22 cellular contexts compared by ENCODE assay signal in the genomic region with DNA sequence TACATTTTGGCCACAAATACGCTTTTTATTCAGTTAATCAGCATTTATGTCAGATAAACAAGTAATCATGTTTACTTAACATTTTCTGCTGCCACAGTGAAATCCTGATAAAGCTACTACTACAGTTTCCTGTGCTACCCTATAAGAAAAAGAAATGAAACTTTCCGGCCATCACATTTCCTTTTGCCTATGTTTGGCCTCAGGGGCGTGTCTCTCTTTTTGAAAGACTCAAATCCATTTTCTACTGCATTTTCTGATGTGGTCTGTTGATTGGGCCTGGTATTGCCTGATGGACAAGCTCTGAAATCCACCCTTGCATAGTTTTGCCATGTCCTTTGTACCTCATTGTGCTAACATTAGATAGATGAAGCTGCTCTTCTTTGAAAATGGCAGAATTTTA.
A peak's percentile ranks its signal among the peaks of the same experiment; 100 is the strongest.
DNase-seq lines count a peak whose midpoint lies in the region; ATAC-seq, FAIRE-seq and TF ChIP-seq lines count a peak whose summit lies in the region.
"Had no signal": no experiment of that assay in that cellular context is flagged by ENCODE, and none has a peak within 500 bp of the region (broad histone marks: within the 10 kb centered on the region; RNA-seq: fewer than 3 reads in every experiment).

No MANE protein-coding gene starts in this region.

- no peak overlapping the region for H2BK15ac ChIP-seq in H9 (ENCODE audit: low read depth, low read length)

- H2AK5ac ChIP-seq in H9 (ENCODE audit: insufficient read length, low read length) = no peak overlapping the region

- H3K9ac ChIP-seq in H9 (ENCODE audit: extremely low read depth, insufficient read length, low read length) = no peak overlapping the region

- intact Hi-C loops in OCI-LY7 (cut with micrococcal nuclease; ENCODE audit: unreplicated experiment) = no loop called here

- TF ChIP-seq CTCF in OCI-LY7 (conservative IDR thresholded peaks at IDR 0.05; ENCODE audit: low read length) (no peak), endothelial cell (IDR thresholded peaks at IDR 0.05; ENCODE audit: unreplicated experiment) (no peak), H9 (conservative IDR thresholded peaks at IDR 0.05) (no peak)

- no peak overlapping the region for H4K91ac ChIP-seq in H9 (ENCODE audit: insufficient read length, low read depth, low read length)

- H3K36me3 Mint-ChIP-seq in activated naive CD8-positive, alpha-beta T cell treated with anti-CD3 and anti-CD28 coated beads, Interleukin-2, amount 10 ng/mL, durations not matched to agents 7 days and 5 days = peaks cover 13% of the 10 kb centered on the region
- H3K36me3 Mint-ChIP-seq in activated naive CD8-positive, alpha-beta T cell treated with anti-CD3 and anti-CD28 coated beads, Interleukin-2, amount 50 U/mL, for 24 hours (ENCODE audit: low read depth) = no peaks in the 10 kb centered on the region
- H3K36me3 Mint-ChIP-seq in endothelial cell (ENCODE audit: low read depth, unreplicated experiment) = peaks cover 20% of the 10 kb centered on the region
- peaks cover 10 to 17% (median 14%) of the 10 kb centered on the region in 3 experiments for H3K36me3 Mint-ChIP-seq in H9 (ENCODE audit: insufficient read depth in 1 of 3, low read depth in 3 of 3)

- H3K4me1 Mint-ChIP-seq in activated naive CD8-positive, alpha-beta T cell treated with anti-CD3 and anti-CD28 coated beads, Interleukin-2, amount 10 ng/mL, durations not matched to agents 7 days and 5 days = peaks cover 27% of the 10 kb centered on the region
- H3K4me1 Mint-ChIP-seq in activated naive CD8-positive, alpha-beta T cell treated with anti-CD3 and anti-CD28 coated beads, Interleukin-2, amount 50 U/mL, for 24 hours = peaks cover 8% of the 10 kb centered on the region
- peaks cover 17% of the 10 kb centered on the region for H3K4me1 Mint-ChIP-seq in endothelial cell (ENCODE audit: unreplicated experiment)
- no peaks in the 10 kb centered on the region for H3K4me1 Mint-ChIP-seq in H9
- H3K4me1 Mint-ChIP-seq: T-helper 17 cell had no signal

- no peak overlapping the region for H3K4me3 Mint-ChIP-seq in activated naive CD8-positive, alpha-beta T cell treated with anti-CD3 and anti-CD28 coated beads, Interleukin-2, amount 10 ng/mL, durations not matched to agents 7 days and 5 days
- no peak overlapping the region for H3K4me3 Mint-ChIP-seq in activated naive CD8-positive, alpha-beta T cell treated with anti-CD3 and anti-CD28 coated beads, Interleukin-2, amount 50 U/mL, for 24 hours
- H3K4me3 Mint-ChIP-seq in endothelial cell (ENCODE audit: unreplicated experiment) = no peak overlapping the region
- no peak overlapping the region for H3K4me3 Mint-ChIP-seq in H9
- H3K4me3 Mint-ChIP-seq: B cell, T-helper 17 cell had no signal

- ATAC-seq in activated naive CD8-positive, alpha-beta T cell treated with anti-CD3 and anti-CD28 coated beads, Interleukin-2, amount 10 ng/mL, durations not matched to agents 7 days and 5 days (ENCODE audit: low read depth) = peak; percentile 21
- no peak for ATAC-seq in activated naive CD8-positive, alpha-beta T cell treated with anti-CD3 and anti-CD28 coated beads, Interleukin-2, amount 50 U/mL, for 24 hours
- ATAC-seq: A549, PC-3, T-helper 17 cell had no signal

- H3K27me3 ChIP-seq in H9 (ENCODE audit: insufficient read depth, low read length) = no peaks in the 10 kb centered on the region

- no peaks in the 10 kb centered on the region for H3K36me3 ChIP-seq in OCI-LY7 (ENCODE audit: insufficient read depth, low read length)

- no peak overlapping the region for H3K27ac Mint-ChIP-seq in activated naive CD8-positive, alpha-beta T cell treated with anti-CD3 and anti-CD28 coated beads, Interleukin-2, amount 10 ng/mL, durations not matched to agents 7 days and 5 days
- H3K27ac Mint-ChIP-seq in activated naive CD8-positive, alpha-beta T cell treated with anti-CD3 and anti-CD28 coated beads, Interleukin-2, amount 50 U/mL, for 24 hours = no peak overlapping the region
- H3K27ac Mint-ChIP-seq in endothelial cell (ENCODE audit: unreplicated experiment) (no peak overlapping the region), H9 (no peak overlapping the region)
- H3K27ac Mint-ChIP-seq: B cell, T-helper 17 cell had no signal

- POLR2A ChIA-PET in activated naive CD8-positive, alpha-beta T cell treated with anti-CD3 and anti-CD28 coated beads, Interleukin-2, amount 10 ng/mL, durations not matched to agents 7 days and 5 days (lab: Charles Lee) = no interaction called here
- POLR2A ChIA-PET in OCI-LY7 (lab: Charles Lee) = interaction anchor here (0.8 to 1.3 kb wide), 2 partner anchors 10 kb away, joined by 3 to 4 read pairs; no protein-coding TSS in a partner anchor

- peaks cover 3% of the 10 kb centered on the region for H3K9me3 Mint-ChIP-seq in activated naive CD8-positive, alpha-beta T cell treated with anti-CD3 and anti-CD28 coated beads, Interleukin-2, amount 10 ng/mL, durations not matched to agents 7 days and 5 days
- H3K9me3 Mint-ChIP-seq in activated naive CD8-positive, alpha-beta T cell treated with anti-CD3 and anti-CD28 coated beads, Interleukin-2, amount 50 U/mL, for 24 hours = no peaks in the 10 kb centered on the region
- peaks cover 9% of the 10 kb centered on the region for H3K9me3 Mint-ChIP-seq in endothelial cell (ENCODE audit: unreplicated experiment)
- peaks cover 16 to 18% of the 10 kb centered on the region in 2 experiments for H3K9me3 Mint-ChIP-seq in H9

- H3K4me2 ChIP-seq in OCI-LY7 (ENCODE audit: low read length) (peak overlapping the region; percentile 28; the same call in 1 of the 2 replicates), H9 (ENCODE audit: insufficient read depth, insufficient read length, low read length) (no peak overlapping the region)
- H3K4me2 ChIP-seq: A549 had no signal

- H3K4me1 ChIP-seq in OCI-LY7 (ENCODE audit: insufficient read depth, low read length, poor library complexity, severe bottlenecking) (peaks cover 13% of the 10 kb centered on the region), H9 (ENCODE audit: insufficient read depth, low read length) (no peaks in the 10 kb centered on the region)
- H3K4me1 ChIP-seq: A549 had no signal

- H4K20me1 ChIP-seq in OCI-LY7 (ENCODE audit: insufficient read depth, low read length) (no peaks in the 10 kb centered on the region), H9 (ENCODE audit: control insufficient read depth, insufficient read depth, insufficient read length) (no peaks in the 10 kb centered on the region)

- H2AFZ ChIP-seq in OCI-LY7 (ENCODE audit: low read length) (peak overlapping the region; percentile 50; the same call in 1 of the 2 replicates), H9 (ENCODE audit: low read length) (no peak overlapping the region)

- no peak overlapping the region for H4K5ac ChIP-seq in H9 (ENCODE audit: insufficient read length, low read depth, low read length)

- H3K18ac ChIP-seq in H9 (ENCODE audit: insufficient read length, low read depth, low read length) = no peak overlapping the region

- DNase-seq in activated naive CD8-positive, alpha-beta T cell treated with anti-CD3 and anti-CD28 coated beads, Interleukin-2, amount 10 ng/mL, durations not matched to agents 7 days and 5 days = no peak
- DNase-seq in activated naive CD8-positive, alpha-beta T cell treated with anti-CD3 and anti-CD28 coated beads, Interleukin-2, amount 50 U/mL, for 24 hours = no peak
- no peak for DNase-seq in GM18507 (ENCODE audit: extremely low spot score, insufficient read length, low read depth)
- peak; percentile 53 for DNase-seq in OCI-LY7 (ENCODE audit: low spot score)
- no peak for DNase-seq in endothelial cell (ENCODE audit: low spot score)
- DNase-seq in SKM-1 treated with dmso at 0.1 percent for 144 hours (lab: John Stamatoyannopoulos, UW; ENCODE audit: unreplicated experiment) = no peak
- DNase-seq in H9 = no peak
- DNase-seq: Kasumi-1, NCI-H1048, NCI-H1417 treated with DMSO at 0.1 percent for 48 hours, NCI-H187, NCI-H2107, NCI-H446 treated with DMSO at 0.1 percent for 48 hours, NCI-H526 treated with DMSO at 0.1 percent for 48 hours, PC-3, Right ventricle myocardium superior, SW 1271, T-helper 17 cell had no signal

- no peaks in the 10 kb centered on the region for H3K27me3 Mint-ChIP-seq in activated naive CD8-positive, alpha-beta T cell treated with anti-CD3 and anti-CD28 coated beads, Interleukin-2, amount 10 ng/mL, durations not matched to agents 7 days and 5 days
- H3K27me3 Mint-ChIP-seq in activated naive CD8-positive, alpha-beta T cell treated with anti-CD3 and anti-CD28 coated beads, Interleukin-2, amount 50 U/mL, for 24 hours = no peaks in the 10 kb centered on the region
- H3K27me3 Mint-ChIP-seq in endothelial cell (ENCODE audit: unreplicated experiment) = peaks cover 7% of the 10 kb centered on the region
- no peaks in the 10 kb centered on the region; the same call in none of the 2 replicates for H3K27me3 Mint-ChIP-seq in H9 (ENCODE audit: low read depth)
- H3K27me3 Mint-ChIP-seq: B cell, T-helper 17 cell had no signal

- H4K8ac ChIP-seq in H9 (replicated peaks; ENCODE audit: insufficient read length, low read depth, low read length) = no peak overlapping the region

- H3K79me2 ChIP-seq in OCI-LY7 (ENCODE audit: insufficient read depth, low read depth, low read length) (no peaks in the 10 kb centered on the region), H9 (ENCODE audit: insufficient read depth, low read length) (no peaks in the 10 kb centered on the region)

- H3T11ph ChIP-seq in H9 (ENCODE audit: low read length) = no peak overlapping the region

- H3K14ac ChIP-seq in H9 (ENCODE audit: insufficient read depth, low read length) = no peak overlapping the region

- H3K27ac ChIP-seq in OCI-LY7 (ENCODE audit: low read depth, low read length, poor library complexity, severe bottlenecking) = no peak overlapping the region
- no peak overlapping the region for H3K27ac ChIP-seq in H9 (ENCODE audit: insufficient read length, low read depth, low read length)
- H3K27ac ChIP-seq: A549 had no signal

- no peaks in the 10 kb centered on the region for H3K79me1 ChIP-seq in H9 (ENCODE audit: insufficient read depth, low read depth, low read length, poor library complexity, severe bottlenecking)

- H2BK120ac ChIP-seq in H9 (ENCODE audit: low read depth, low read length, poor library complexity, severe bottlenecking) = no peak overlapping the region

- H3K9me2 ChIP-seq in OCI-LY7 (ENCODE audit: insufficient read depth, low read length) = no peaks in the 10 kb centered on the region

- no peak overlapping the region for H3K4ac ChIP-seq in H9 (ENCODE audit: low read depth, low read length)

- no peak overlapping the region for H3K23ac ChIP-seq in H9 (ENCODE audit: insufficient read length, low read depth, low read length)

- H2BK20ac ChIP-seq in H9 (ENCODE audit: low read depth, low read length, poor library complexity, severe bottlenecking) = no peak overlapping the region

- FAIRE-seq in GM18507 (lab: Jason Lieb, UNC) = peak; percentile 76
- FAIRE-seq: A549, D721Med, H1 had no signal

- peaks cover 5% of the 10 kb centered on the region; the same call in 1 of the 2 replicates for H3K9me3 ChIP-seq in OCI-LY7 (ENCODE audit: low read length)
- peaks cover 11% of the 10 kb centered on the region for H3K9me3 ChIP-seq in H9 (ENCODE audit: control insufficient read depth, low read depth, low read length)
- H3K9me3 ChIP-seq: A549 had no signal

- no TSS peak for BruUV-seq in OCI-LY7 (replicated peaks; lab: Mats Ljungman, UMichigan)

- CTCF ChIA-PET in OCI-LY7 (lab: Charles Lee; ENCODE audit: unreplicated experiment) = no interaction called here

- H2BK5ac ChIP-seq in H9 (ENCODE audit: insufficient read length, low read length) = no peak overlapping the region

- H2BK12ac ChIP-seq in H9 (ENCODE audit: insufficient read length, low read depth, low read length) = no peak overlapping the region

- WGBS in H9 (ENCODE audit: extremely low coverage, insufficient read length, low lambda C conversion rate) = no CpG with 5 or more reads among the region's 3 CpGs

- H3K4me3 ChIP-seq in OCI-LY7 (ENCODE audit: low read depth, low read length, poor library complexity, severe bottlenecking) = no peak overlapping the region
- H3K4me3 ChIP-seq: A549 had no signal

- no peaks in the 10 kb centered on the region for H3K23me2 ChIP-seq in H9 (ENCODE audit: insufficient read length, low read depth, low read length, poor library complexity, severe bottlenecking)

- no peak overlapping the region for H3K56ac ChIP-seq in H9 (ENCODE audit: insufficient read length, low read depth, low read length)
